7 cellular contexts compared by ENCODE assay signal in the genomic region with DNA sequence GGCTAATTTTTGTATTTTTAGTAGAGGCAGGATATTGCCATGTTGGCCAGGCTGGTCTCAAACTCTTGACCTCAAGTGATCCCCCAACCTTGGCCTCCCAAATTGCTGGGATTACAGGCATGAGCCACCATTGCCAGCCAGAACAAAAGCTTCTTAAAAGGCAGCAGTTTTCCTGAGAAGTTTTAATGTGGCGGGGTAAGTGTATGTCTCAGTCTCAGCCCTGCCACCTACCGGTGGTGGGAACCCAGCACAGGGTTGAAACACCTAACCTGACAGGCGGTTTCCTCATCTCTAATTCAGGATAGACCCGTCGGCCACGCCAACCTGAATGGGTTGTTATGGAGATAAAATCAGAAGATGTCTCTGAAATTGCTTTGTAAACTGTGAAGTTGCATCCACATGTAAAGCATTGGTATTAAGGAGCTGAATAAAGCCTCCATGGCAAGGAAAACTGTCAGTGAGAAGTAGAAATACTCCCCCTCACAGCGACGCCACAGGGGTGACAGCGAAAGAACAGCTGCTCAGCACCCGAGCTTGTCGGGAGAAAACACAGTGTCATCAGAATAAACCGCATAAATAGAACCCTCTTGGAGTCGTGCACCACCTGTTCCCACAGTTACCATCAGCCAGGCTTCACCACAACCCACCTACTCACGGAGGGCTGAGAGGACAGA.
DNase-seq lines count a peak whose midpoint lies in the region; ATAC-seq, FAIRE-seq and TF ChIP-seq lines count a peak whose summit lies in the region.

No MANE protein-coding gene starts in this region.

- peaks cover 4 to 14% (median 10%) of the 10 kb centered on the region in 4 experiments for H3K4me1 ChIP-seq in H1 (replicated peaks in 1 of 4; ENCODE audit: control insufficient read depth in 3 of 4, insufficient read depth in 4 of 4, low read length in 3 of 4)

- no peak overlapping the region for H2BK120ac ChIP-seq in H1 (replicated peaks; ENCODE audit: low read depth, low read length)

- TF ChIP-seq CTCF in H1 (IDR thresholded peaks at IDR 0.05; ENCODE audit: control extremely low read depth in 1 of 3, insufficient read depth in 1 of 3, low read depth in 1 of 3, low read length in 3 of 3), result peak; percentile 54 to 74 (median 67)
- TF ChIP-seq CTCF in osteocyte (IDR thresholded peaks at IDR 0.05), result peak; percentile 59

- no peak for TF ChIP-seq EP300 in H1 (IDR thresholded peaks at IDR 0.05; ENCODE audit: borderline replicate concordance in 1 of 2, low read depth in 2 of 2, low read length in 2 of 2)

- H3K9me3 ChIP-seq in H1 (ENCODE audit: insufficient read depth in 2 of 2, low read depth in 1 of 2, low read length in 1 of 2), result no peaks in the 10 kb centered on the region

- WGBS in H1 (ENCODE audit: extremely low coverage in 1 of 2, insufficient coverage in 1 of 2, insufficient read length in 1 of 2, insufficient replicate concordance in 2 of 2, low coverage in 1 of 2, low lambda C conversion rate in 2 of 2, missing lambda C conversion rate in 1 of 2), 2 experiments, result 81% methylated on average over 14 of the region's 14 CpGs; no CpG with 5 or more reads in 1 of the 2 experiments

- H3K9me3 Mint-ChIP-seq in osteocyte (ENCODE audit: unreplicated experiment), result no peaks in the 10 kb centered on the region

- H3K4me3 ChIP-seq in H1 (ENCODE audit: extremely low read depth in 1 of 4, insufficient read depth in 2 of 4, low read depth in 3 of 4, low read length in 4 of 4), result no peak overlapping the region

- H3K79me2 ChIP-seq in H1 (ENCODE audit: control insufficient read depth in 1 of 2, insufficient read depth in 2 of 2, low read length in 2 of 2), result no peaks in the 10 kb centered on the region

- no peaks in the 10 kb centered on the region for H3K27me3 ChIP-seq in H1 (replicated peaks in 1 of 4; ENCODE audit: control insufficient read depth in 3 of 4, extremely low read depth in 1 of 4, insufficient read depth in 3 of 4, low read length in 3 of 4)

- H3K23me2 ChIP-seq in H1 (ENCODE audit: low read depth, low read length), result peaks cover 2% of the 10 kb centered on the region; the same call in 1 of the 2 replicates

- no peak overlapping the region for H3K27ac ChIP-seq in H1 (ENCODE audit: low read depth, low read length)

- no peaks in the 10 kb centered on the region for H3K4me1 Mint-ChIP-seq in osteocyte (ENCODE audit: unreplicated experiment)

- no peaks in the 10 kb centered on the region for H4K20me1 ChIP-seq in H1 (replicated peaks in 1 of 2; ENCODE audit: control insufficient read depth in 1 of 2, insufficient read depth in 2 of 2, low read length in 2 of 2)

- H3K36me3 ChIP-seq in H1 (ENCODE audit: control insufficient read depth in 2 of 4, insufficient read depth in 4 of 4, low read length in 3 of 4), result no peaks in the 10 kb centered on the region

- no peak overlapping the region for H4K91ac ChIP-seq in H1 (replicated peaks; ENCODE audit: insufficient read length, low read length)

- no peaks in the 10 kb centered on the region for H3K36me3 Mint-ChIP-seq in osteocyte (ENCODE audit: unreplicated experiment)

- H4K5ac ChIP-seq in H1 (ENCODE audit: insufficient read length, low read depth, low read length), result no peak overlapping the region

- no peak overlapping the region for H2AK5ac ChIP-seq in H1 (ENCODE audit: low read depth, low read length)

- H2BK20ac ChIP-seq in H1 (ENCODE audit: low read length), result no peak overlapping the region

- H3K4ac ChIP-seq in H1 (replicated peaks; ENCODE audit: insufficient read length, low read depth, low read length), result no peak overlapping the region

- H3K9ac ChIP-seq in H1 (replicated peaks in 1 of 4; ENCODE audit: extremely low read depth in 1 of 4, low read depth in 3 of 4, low read length in 3 of 4), result no peak overlapping the region

- no peaks in the 10 kb centered on the region for H3K79me1 ChIP-seq in H1 (ENCODE audit: low read depth, low read length)

- peaks cover 4% of the 10 kb centered on the region for H3K27me3 Mint-ChIP-seq in osteocyte (ENCODE audit: unreplicated experiment)

- no peak overlapping the region for H3K14ac ChIP-seq in H1 (ENCODE audit: insufficient read length)

- no peak overlapping the region for H2AFZ ChIP-seq in H1 (ENCODE audit: low read length)

- H3K23ac ChIP-seq in H1 (ENCODE audit: insufficient read length), result no peak overlapping the region

- H3K4me2 ChIP-seq in H1 (ENCODE audit: insufficient read depth in 1 of 2, low read depth in 2 of 2, low read length in 2 of 2), result no peak overlapping the region

- FAIRE-seq in H1 (lab: Jason Lieb, UNC), result no peak

- POLR2A ChIA-PET in H1 (lab: Charles Lee; ENCODE audit: partially characterized antibody), result no interaction called here

- H2BK5ac ChIP-seq in H1 (ENCODE audit: low read depth, low read length), result no peak overlapping the region

- no peak overlapping the region for H2BK15ac ChIP-seq in H1 (ENCODE audit: low read length)

- no peak overlapping the region for H3K18ac ChIP-seq in H1 (ENCODE audit: extremely low read depth, low read length)

- no peak overlapping the region for H3K56ac ChIP-seq in H1 (replicated peaks; ENCODE audit: insufficient read length, low read depth, low read length)

- H3K4me3 Mint-ChIP-seq in osteocyte (ENCODE audit: unreplicated experiment), result no peak overlapping the region

- H2BK12ac ChIP-seq in H1 (ENCODE audit: low read depth, low read length), result 0 out of 2 replicates have a peak overlapping the region, but pooled peaks have one; percentile 55

- peak; percentile 80 for DNase-seq in ELF-1 (ENCODE audit: low read depth, low spot score)
- DNase-seq in RPMI7951 (ENCODE audit: low read depth), result peak; percentile 63
- DNase-seq in H1 (ENCODE audit: low read depth in 1 of 2, low spot score in 2 of 2), result peak; percentile 29 to 72
- DNase-seq in osteocyte (ENCODE audit: extremely low spot score, unreplicated experiment), result no peak
- no peak for DNase-seq in cerebellum (ENCODE audit: low spot score)

- CTCF ChIA-PET in H1 (lab: Charles Lee; ENCODE audit: partially characterized antibody), result interaction anchor here (0.6 to 6.6 kb wide), 37 partner anchors 8 to 495 kb away, joined by 3 to 48 read pairs (median 4); no protein-coding TSS in a partner anchor

- TF ChIP-seq POLR2A in H1 (IDR thresholded peaks at IDR 0.05; ENCODE audit: control extremely low read depth in 1 of 2, low read depth in 2 of 2, low read length in 2 of 2), result no peak

- no peak overlapping the region for H4K8ac ChIP-seq in H1 (ENCODE audit: extremely low read depth, insufficient read depth, low read length)

- H3K27ac Mint-ChIP-seq in osteocyte (ENCODE audit: unreplicated experiment), result no peak overlapping the region

- peak; percentile 61 to 65 for TF ChIP-seq RAD21 in H1 (IDR thresholded peaks at IDR 0.05 in 1 of 2, conservative IDR thresholded peaks at IDR 0.05 in 1 of 2; ENCODE audit: low read depth in 2 of 2, low read length in 2 of 2)

- peak; percentile 54 for ATAC-seq in HG02798 (IDR thresholded peaks at IDR 0.05; ENCODE audit: poor library complexity, unreplicated experiment)
- ATAC-seq in HG03432 (IDR thresholded peaks at IDR 0.05; ENCODE audit: unreplicated experiment), result no peak

TF ChIP-seq in H1, 55 proteins besides CTCF, POLR2A, EP300 and RAD21:
- TF ChIP-seq TAF7 (optimal IDR thresholded peaks at IDR 0.05; ENCODE audit: borderline replicate concordance, low read depth, low read length), result no peak
- no peak for TF ChIP-seq SP2 (IDR thresholded peaks at IDR 0.05; ENCODE audit: low read length)
TF ChIP-seq in H1: peak in this region for 0.

Comparison
In these comparisons a context has a peak if more than half of its experiments do, and no peak if none do; other contexts are left out.
1. DNase-seq: peak in ELF-1 (single experiment), RPMI7951 (single experiment) and H1 (2 of 2); none in osteocyte (single experiment) and cerebellum (single experiment).